8 cellular contexts compared by ENCODE assay signal in genomic region chr1:145720556-145720877, GRCh38. TPM values are rescaled to one million over a fixed set of nuclear protein-coding genes. Genes with fewer than 3 reads are reported as not detected.
DNase-seq lines count a peak whose midpoint lies in the region; ATAC-seq and TF ChIP-seq lines count a peak whose summit lies in the region.

No MANE protein-coding gene starts in this region.

- peaks cover 12 to 22% (median 17%) of the 10 kb centered on the region in 11 experiments; a peak in 20 of 22 replicates for H3K27me3 ChIP-seq in BLaER1 treated with 17β-estradiol and CSF1 and Interleukin-3, amounts not matched to agents 10 nM and 100 nM
- no peaks in the 10 kb centered on the region for H3K27me3 ChIP-seq in OCI-LY1 (ENCODE audit: insufficient read depth, low read length)
- H3K27me3 ChIP-seq in dorsolateral prefrontal cortex = peaks cover 0 to 3% (median 0%) of the 10 kb centered on the region in 45 donors
- no peaks in the 10 kb centered on the region for H3K27me3 ChIP-seq in naive thymus-derived CD4-positive, alpha-beta T cell (ENCODE audit: control insufficient read depth in 2 of 2, insufficient read depth in 2 of 2, low read length in 2 of 2)

- peaks cover 15 to 31% (median 27%) of the 10 kb centered on the region in 5 donors for H3K27me3 Mint-ChIP-seq in naive thymus-derived CD4-positive, alpha-beta T cell

- H4K20me1 ChIP-seq in BLaER1 treated with 17β-estradiol and CSF1 and Interleukin-3, amounts not matched to agents 10 nM and 100 nM = peaks cover 0 to 7% (median 0%) of the 10 kb centered on the region in 11 experiments; a peak in 1 of 22 replicates
- H4K20me1 ChIP-seq in OCI-LY1 (ENCODE audit: insufficient read depth, low read length) = no peaks in the 10 kb centered on the region

- no peak for DNase-seq in dorsolateral prefrontal cortex
- DNase-seq in naive thymus-derived CD4-positive, alpha-beta T cell = no peak
- no peak for DNase-seq in NCI-H82 treated with DMSO at 0.1 percent for 48 hours (lab: John Stamatoyannopoulos, UW; ENCODE audit: unreplicated experiment)
- DNase-seq in activated gamma-delta T cell treated with Interleukin-2 at 50 U/mL for 16 hours = no peak
- DNase-seq in NCI-H226 = no peak

- peak overlapping the region in 1 of 11 experiments; percentile 23; a peak in 1 of 22 replicates for H3K9ac ChIP-seq in BLaER1 treated with 17β-estradiol and CSF1 and Interleukin-3, amounts not matched to agents 10 nM and 100 nM
- H3K9ac ChIP-seq in OCI-LY1 (ENCODE audit: low read length) = no peak overlapping the region; the same call in 1 of the 2 replicates

- H3K9me3 Mint-ChIP-seq in naive thymus-derived CD4-positive, alpha-beta T cell = no peaks in the 10 kb centered on the region

- H3K9me3 ChIP-seq in BLaER1 treated with 17β-estradiol and CSF1 and Interleukin-3, amounts not matched to agents 10 nM and 100 nM (replicated peaks in 1 of 11) = no peaks in the 10 kb centered on the region
- no peaks in the 10 kb centered on the region for H3K9me3 ChIP-seq in OCI-LY1 (ENCODE audit: low read length)
- H3K9me3 ChIP-seq in naive thymus-derived CD4-positive, alpha-beta T cell (ENCODE audit: control insufficient read depth in 2 of 3, low read length in 3 of 3) = no peaks in the 10 kb centered on the region

- TF ChIP-seq CTCF in OCI-LY1 (IDR thresholded peaks at IDR 0.05; ENCODE audit: low read length) = no peak
- no peak for TF ChIP-seq CTCF in dorsolateral prefrontal cortex (IDR thresholded peaks at IDR 0.05 in 54 of 56, conservative IDR thresholded peaks at IDR 0.05 in 2 of 56; ENCODE audit: low read depth in 1 of 56, partially characterized antibody in 56 of 56)

- no peak for ATAC-seq in naive thymus-derived CD4-positive, alpha-beta T cell
- no peak for ATAC-seq in GM18502 (IDR thresholded peaks at IDR 0.05; ENCODE audit: poor library complexity, unreplicated experiment)

- POLR2A ChIA-PET in naive thymus-derived CD4-positive, alpha-beta T cell (lab: Charles Lee) = interaction anchor here (1.0 kb wide), 1 partner anchor 104 kb away, joined by 3 read pairs; the partner anchor contains the start of genes POLR3C and RNF115

- peak overlapping the region in 7 of 10 donors; percentile 60 to 83 (median 76) for H3K4me3 Mint-ChIP-seq in naive thymus-derived CD4-positive, alpha-beta T cell

- H3K36me3 ChIP-seq in BLaER1 treated with 17β-estradiol and CSF1 and Interleukin-3, amounts not matched to agents 10 nM and 100 nM = no peaks in the 10 kb centered on the region
- no peaks in the 10 kb centered on the region for H3K36me3 ChIP-seq in OCI-LY1 (ENCODE audit: insufficient read depth, low read length)
- H3K36me3 ChIP-seq in naive thymus-derived CD4-positive, alpha-beta T cell (ENCODE audit: control insufficient read depth in 2 of 3, insufficient read depth in 3 of 3, low read length in 3 of 3) = no peaks in the 10 kb centered on the region

- H3K4me1 Mint-ChIP-seq in naive thymus-derived CD4-positive, alpha-beta T cell = peaks cover 3 to 28% (median 9%) of the 10 kb centered on the region in 7 donors

- H3K27ac Mint-ChIP-seq in naive thymus-derived CD4-positive, alpha-beta T cell = no peak overlapping the region

- H3K4me3 ChIP-seq in BLaER1 treated with 17β-estradiol and CSF1 and Interleukin-3, amounts not matched to agents 10 nM and 100 nM = peak overlapping the region in 1 of 10 experiments; percentile 35; a peak in 2 of 20 replicates
- H3K4me3 ChIP-seq in OCI-LY1 (ENCODE audit: low read depth, low read length, poor library complexity, severe bottlenecking) (peak overlapping the region; percentile 44), dorsolateral prefrontal cortex (peak overlapping the region in 35 of 59 donors; percentile 41 to 72 (median 57))
- H3K4me3 ChIP-seq in naive thymus-derived CD4-positive, alpha-beta T cell (ENCODE audit: low read length) = peak overlapping the region; percentile 60

- intact Hi-C loops in dorsolateral prefrontal cortex (cut with DNase I) = no loop called here
- intact Hi-C loops in naive thymus-derived CD4-positive, alpha-beta T cell (cut with micrococcal nuclease) = loop anchor here in 1 of 2 donors (10.0 kb wide), 1 partner anchor 126 kb away; no protein-coding TSS in a partner anchor

- no peaks in the 10 kb centered on the region for H3K36me3 Mint-ChIP-seq in naive thymus-derived CD4-positive, alpha-beta T cell

- peaks cover 0 to 10% (median 4%) of the 10 kb centered on the region in 10 experiments; a peak in 7 of 20 replicates for H3K4me1 ChIP-seq in BLaER1 treated with 17β-estradiol and CSF1 and Interleukin-3, amounts not matched to agents 10 nM and 100 nM
- H3K4me1 ChIP-seq in OCI-LY1 (ENCODE audit: insufficient read depth, low read length, severe bottlenecking) = peaks cover 8% of the 10 kb centered on the region
- peaks cover 4 to 18% of the 10 kb centered on the region in 2 donors for H3K4me1 ChIP-seq in naive thymus-derived CD4-positive, alpha-beta T cell (ENCODE audit: control insufficient read depth in 2 of 2, insufficient read depth in 2 of 2, low read length in 2 of 2)

- H3K27ac ChIP-seq in BLaER1 treated with 17β-estradiol and CSF1 and Interleukin-3, amounts not matched to agents 10 nM and 100 nM = no peak overlapping the region
- H3K27ac ChIP-seq in OCI-LY1 (ENCODE audit: low read depth, low read length, poor library complexity, severe bottlenecking) (no peak overlapping the region), dorsolateral prefrontal cortex (no peak overlapping the region)
- H3K27ac ChIP-seq in naive thymus-derived CD4-positive, alpha-beta T cell (ENCODE audit: low read depth, low read length) = no peak overlapping the region

- H3K79me2 ChIP-seq in OCI-LY1 (ENCODE audit: insufficient read depth, low read length) = no peaks in the 10 kb centered on the region

- CTCF ChIA-PET in naive thymus-derived CD4-positive, alpha-beta T cell (lab: Charles Lee) = interaction anchor here (0.6 to 1.1 kb wide), 5 partner anchors 9 to 110 kb away, joined by 3 to 4 read pairs (median 3); no protein-coding TSS in a partner anchor

- H2AFZ ChIP-seq in OCI-LY1 (ENCODE audit: low read length) = no peak overlapping the region

- H3K9me2 ChIP-seq in OCI-LY1 (ENCODE audit: low read depth, low read length) = no peaks in the 10 kb centered on the region

- H3K4me2 ChIP-seq in BLaER1 treated with 17β-estradiol and CSF1 and Interleukin-3, amounts not matched to agents 10 nM and 100 nM = peak overlapping the region in 9 of 11 experiments; percentile 55 to 82 (median 68); a peak in 16 of 22 replicates
- peak overlapping the region; percentile 56 for H3K4me2 ChIP-seq in OCI-LY1 (ENCODE audit: low read length)

- H3F3A ChIP-seq in OCI-LY1 (ENCODE audit: insufficient read depth, low read length) = no peaks in the 10 kb centered on the region

RNA-seq across cellular contexts. Expression of gene CD160, which starts 1.2 kb away (rescaled TPM):
- 1 to 10 TPM in 1 of 120 experiments, under 1 TPM in 7, not detected in 112; 0.12 to 1.9 (median 0.25) TPM for total RNA-seq in dorsolateral prefrontal cortex
- 10 to 100 TPM in 1 of 5 experiments, 1 to 10 TPM in 1, under 1 TPM in 1, not detected in 2; 0.34 to 12.0 (median 1.5) TPM for total RNA-seq in naive thymus-derived CD4-positive, alpha-beta T cell
- under 1 TPM; 0.15 to 0.22 TPM for polyA plus RNA-seq in naive thymus-derived CD4-positive, alpha-beta T cell

RNA-seq across cellular contexts. Expression of gene PDZK1, which starts 13.3 kb away (rescaled TPM):
- total RNA-seq in dorsolateral prefrontal cortex = 1 to 10 TPM in 42 of 120 experiments, under 1 TPM in 60, not detected in 18; 0.24 to 2.9 (median 0.88) TPM
- total RNA-seq in naive thymus-derived CD4-positive, alpha-beta T cell = under 1 TPM in 2 of 5 experiments, not detected in 3; 0.17 to 0.53 TPM
- polyA plus RNA-seq in naive thymus-derived CD4-positive, alpha-beta T cell = under 1 TPM in 1 of 2 donors, not detected in 1; 0.09 TPM
